ENCODE assay signal across 8 cellular contexts in genomic region chr2:10812362-10813084, GRCh38. TPM values are rescaled to one million over a fixed set of nuclear protein-coding genes. Genes with fewer than 3 reads are reported as not detected.
A peak's percentile ranks its signal among the peaks of the same experiment; 100 is the strongest.
DNase-seq lines count a peak whose midpoint lies in the region; ATAC-seq and TF ChIP-seq lines count a peak whose summit lies in the region.

Gene PDIA6 (minus strand): TSS chr2:10812785. CDS start chr2:10812696, 89 bp downstream.

- peak within 1 kb of the TSS; percentile 97 for H3K4me3 ChIP-seq in OCI-LY3 (ENCODE audit: low read length)

- H3K9me3 Mint-ChIP-seq in endothelial cell (ENCODE audit: unreplicated experiment), result no peaks in the 10 kb centered on the region

- H3K4me2 ChIP-seq in OCI-LY3 (ENCODE audit: low read length), result peak within 1 kb of the TSS; percentile 94

- H3K4me1 Mint-ChIP-seq in endothelial cell (ENCODE audit: unreplicated experiment), result peaks cover 37% of the 10 kb centered on the region

- H3K36me3 ChIP-seq in OCI-LY3 (replicated peaks; ENCODE audit: low read depth, low read length), result peaks cover 30% of the 10 kb centered on the region

- TF ChIP-seq CTCF in OCI-LY3 (IDR thresholded peaks at IDR 0.05; ENCODE audit: low read depth, low read length), result no peak
- TF ChIP-seq CTCF in endothelial cell (IDR thresholded peaks at IDR 0.05; ENCODE audit: unreplicated experiment), result peak; percentile 25

- H3K36me3 Mint-ChIP-seq in endothelial cell (ENCODE audit: low read depth, unreplicated experiment), result no peaks in the 10 kb centered on the region

- DNase-seq in DMS 273 (lab: John Stamatoyannopoulos, UW; ENCODE audit: unreplicated experiment), result peak; percentile 98
- peak; percentile 89 for DNase-seq in HuH-7.5 (ENCODE audit: low spot score)
- DNase-seq in activated CD8-positive, alpha-beta memory T cell treated with anti-CD3 and anti-CD28 coated beads, Interleukin-2, amount 50 U/mL, for 48 hours, result peak; percentile 95
- peak; percentile 98 for DNase-seq in endothelial cell (ENCODE audit: low spot score)
- peak; percentile 92 for DNase-seq in middle frontal gyrus (ENCODE audit: extremely low spot score, low spot score)
- DNase-seq in stimulated activated CD8-positive, alpha-beta memory T cell treated with anti-CD3 and anti-CD28 coated beads, Interleukin-2, amount 100 ng/mL, for 1 hour (ENCODE audit: low read depth in 2 of 2), result peak; percentile 87 to 89

- ATAC-seq in GM21528 (IDR thresholded peaks at IDR 0.05; ENCODE audit: low FRiP score, unreplicated experiment), result peak; percentile 90

- H3K27me3 ChIP-seq in OCI-LY3 (ENCODE audit: low read depth, low read length), result peaks cover 24% of the 10 kb centered on the region

- H3K9me3 ChIP-seq in OCI-LY3 (ENCODE audit: insufficient read depth, low read length), result no peaks in the 10 kb centered on the region

- H3K27me3 Mint-ChIP-seq in endothelial cell (ENCODE audit: unreplicated experiment), result no peaks in the 10 kb centered on the region

- peaks cover 54% of the 10 kb centered on the region for H3K79me2 ChIP-seq in OCI-LY3 (ENCODE audit: low read length)

- peaks cover 29% of the 10 kb centered on the region for H3K4me1 ChIP-seq in OCI-LY3 (ENCODE audit: low read length)

- H3K4me3 Mint-ChIP-seq in endothelial cell (ENCODE audit: unreplicated experiment), result peak within 1 kb of the TSS; percentile 96

- peak within 1 kb of the TSS; percentile 89 for H3K27ac ChIP-seq in OCI-LY3 (ENCODE audit: low read length)

- H2AFZ ChIP-seq in OCI-LY3 (ENCODE audit: low read depth, low read length), result peak within 1 kb of the TSS; percentile 66; the same call in 1 of the 2 replicates

- peak within 1 kb of the TSS; percentile 67 for H3K27ac Mint-ChIP-seq in endothelial cell (ENCODE audit: unreplicated experiment)

- H4K20me1 ChIP-seq in OCI-LY3 (ENCODE audit: insufficient read depth, low read length), result peaks cover 42% of the 10 kb centered on the region

- H3K9ac ChIP-seq in OCI-LY3 (ENCODE audit: low read length), result peak within 1 kb of the TSS; percentile 95

RNA-seq across cellular contexts. Expression of gene PDIA6, which starts in this region (rescaled TPM):
- 292 TPM for total RNA-seq in endothelial cell (ENCODE audit: unreplicated experiment)

Comparison
In these comparisons a context has a peak if more than half of its experiments do, and no peak if none do; other contexts are left out.
1. Peak in every context shown above with its lines: DNase-seq, ATAC-seq, H3K4me3 ChIP-seq and H3K27ac ChIP-seq.